In genomic region chr1:10662090-10662688, GRCh38 we compare ENCODE assay signal across 25 cellular contexts.
"Had no signal": no experiment of that assay in that cellular context is flagged by ENCODE, and none has a peak within 500 bp of the region (broad histone marks: within the 10 kb centered on the region; RNA-seq: fewer than 3 reads in every experiment).

No MANE protein-coding gene starts in this region.

- H3K27ac ChIP-seq: epithelial cell of prostate, hepatocyte, pancreas, testis had no signal

- H3K27ac Mint-ChIP-seq: activated naive CD8-positive, alpha-beta T cell; mesothelial cell of epicardium; naive thymus-derived CD4-positive, alpha-beta T cell; T-helper 2 cell treated with Interferon-gamma antibody and Interleukin-4, amounts not matched to agents 5 μg/mL and 100 μg/mL, for 36 hours had no signal

- ATAC-seq: activated CD4-positive, CD25-positive, alpha-beta regulatory T cell treated with anti-CD3 and anti-CD28 coated beads, Interleukin-2, amount 50 U/mL, for 24 hours; naive thymus-derived CD4-positive, alpha-beta T cell; pancreas; psoas muscle had no signal

- H3K4me2 ChIP-seq: hepatocyte had no signal

- H3K4me3 Mint-ChIP-seq: activated naive CD8-positive, alpha-beta T cell; mesothelial cell of epicardium; naive thymus-derived CD4-positive, alpha-beta T cell; T-helper 2 cell treated with Interferon-gamma antibody and Interleukin-4, amounts not matched to agents 5 μg/mL and 100 μg/mL, for 36 hours had no signal

- H3K79me2 ChIP-seq: hepatocyte had no signal

- H3K4me1 Mint-ChIP-seq: naive thymus-derived CD4-positive, alpha-beta T cell had no signal

- H3K4me3 ChIP-seq: hepatocyte, pancreas, right atrium auricular region, testis, transverse colon had no signal

- H3K9me3 ChIP-seq: pancreas, psoas muscle, right atrium auricular region, testis, transverse colon had no signal

- H3K36me3 Mint-ChIP-seq: activated naive CD8-positive, alpha-beta T cell; mesothelial cell of epicardium had no signal

- H2AFZ ChIP-seq: hepatocyte had no signal

- H3K9me3 Mint-ChIP-seq: mesothelial cell of epicardium; naive thymus-derived CD4-positive, alpha-beta T cell; T-helper 2 cell treated with Interferon-gamma antibody and Interleukin-4, amounts not matched to agents 5 μg/mL and 100 μg/mL, for 36 hours had no signal

- H3K27me3 ChIP-seq: hepatocyte, pancreas, right atrium auricular region, testis, transverse colon had no signal

- H3K27me3 Mint-ChIP-seq: activated naive CD8-positive, alpha-beta T cell; naive thymus-derived CD4-positive, alpha-beta T cell had no signal

- DNase-seq: activated CD4-positive, alpha-beta T cell treated with anti-CD3 and anti-CD28 coated beads for 48 hours; activated CD4-positive, alpha-beta T cell treated with anti-CD3 and anti-CD28 coated beads, Interleukin-2, amount 50 U/mL, for 48 hours; activated CD8-positive, alpha-beta memory T cell treated with anti-CD3 and anti-CD28 coated beads for 24 hours; activated effector memory CD4-positive, alpha-beta T cell treated with Interleukin-2 at 50 U/mL for 16 hours; activated naive CD4-positive, alpha-beta T cell treated with Interleukin-2 at 50 U/mL for 16 hours; anterior cingulate cortex; dermis blood vessel endothelial cell; effector CD4-positive, alpha-beta T cell; islet precursor cell; mammary epithelial cell; naive thymus-derived CD4-positive, alpha-beta T cell; nucleus accumbens; pancreas; psoas muscle; stimulated activated CD4-positive, alpha-beta T cell treated with anti-CD3 and anti-CD28 coated beads, Interleukin-2, amount 100 ng/mL, for 48 hours; stimulated activated naive CD4-positive, alpha-beta T cell treated with Interleukin-2 at 50 U/mL for 16 hours; testis; transverse colon had no signal
